In the genomic region with DNA sequence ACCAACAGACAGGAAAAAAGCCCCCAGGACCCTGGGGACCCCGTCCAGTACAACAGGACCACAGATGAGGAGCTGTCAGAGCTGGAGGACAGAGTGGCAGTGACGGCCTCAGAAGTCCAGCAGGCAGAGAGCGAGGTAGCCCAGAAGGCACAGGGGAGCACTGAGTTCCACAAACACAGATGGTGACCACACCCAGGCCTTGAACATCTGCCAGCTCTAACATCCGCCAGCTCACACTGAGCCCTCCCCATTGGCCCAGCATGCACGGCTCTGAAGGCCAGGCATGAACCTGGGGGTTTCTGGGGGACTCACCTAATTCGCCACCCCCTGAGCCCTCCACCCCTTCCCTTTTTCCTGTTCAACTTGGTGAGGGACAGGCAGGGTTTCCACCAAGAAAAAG, we compare ENCODE assay signal across 9 cellular contexts. TPM values are rescaled to one million over a fixed set of nuclear protein-coding genes. Genes with fewer than 3 reads are reported as not detected.
DNase-seq lines count a peak whose midpoint lies in the region; ATAC-seq and TF ChIP-seq lines count a peak whose summit lies in the region.
"Had no signal": no experiment of that assay in that cellular context is flagged by ENCODE, and none has a peak within 500 bp of the region (broad histone marks: within the 10 kb centered on the region; RNA-seq: fewer than 3 reads in every experiment).

No MANE protein-coding gene starts in this region.

- H3K9me3 Mint-ChIP-seq in activated CD8-positive, alpha-beta T cell treated with anti-CD3 and anti-CD28 coated beads, Interleukin-2, amount 10 ng/mL, durations not matched to agents 7 days and 5 days (ENCODE audit: insufficient read depth): no peaks in the 10 kb centered on the region

- DNase-seq in H4 (ENCODE audit: low spot score) (peak; percentile 48), NCI-H748 treated with DMSO at 0.1 percent for 48 hours (lab: John Stamatoyannopoulos, UW) (peak; percentile 61), fibroblast of mammary gland (ENCODE audit: low read depth) (peak; percentile 81), spleen (peak; percentile 80), activated T-cell treated with anti-CD3 and anti-CD28 coated beads for 4 hours (no peak), cerebellum (ENCODE audit: low spot score) (no peak)
- no peak for DNase-seq in activated CD8-positive, alpha-beta T cell treated with anti-CD3 and anti-CD28 coated beads, Interleukin-2, amount 10 ng/mL, durations not matched to agents 7 days and 5 days
- DNase-seq: T-helper 17 cell had no signal

- no peaks in the 10 kb centered on the region for H3K36me3 ChIP-seq in spleen

- no peak overlapping the region for H3K4me3 Mint-ChIP-seq in activated CD8-positive, alpha-beta T cell treated with anti-CD3 and anti-CD28 coated beads, Interleukin-2, amount 10 ng/mL, durations not matched to agents 7 days and 5 days
- H3K4me3 Mint-ChIP-seq: T-helper 17 cell had no signal

- intact Hi-C loops in spleen (cut with DNase I; ENCODE audit: low total_unique reads): no loop called here

- H3K27ac Mint-ChIP-seq in activated CD8-positive, alpha-beta T cell treated with anti-CD3 and anti-CD28 coated beads, Interleukin-2, amount 10 ng/mL, durations not matched to agents 7 days and 5 days: no peak overlapping the region
- H3K27ac Mint-ChIP-seq: T-helper 17 cell had no signal

- H3K9me3 ChIP-seq in spleen: no peaks in the 10 kb centered on the region

- no peak for ATAC-seq in HG03196 (IDR thresholded peaks at IDR 0.05; ENCODE audit: unreplicated experiment)
- ATAC-seq in activated CD8-positive, alpha-beta T cell treated with anti-CD3 and anti-CD28 coated beads, Interleukin-2, amount 10 ng/mL, durations not matched to agents 7 days and 5 days: no peak
- ATAC-seq: T-helper 17 cell had no signal

- TF ChIP-seq POLR2A in spleen (IDR thresholded peaks at IDR 0.05): no peak

- POLR2A ChIA-PET in activated CD8-positive, alpha-beta T cell treated with anti-CD3 and anti-CD28 coated beads, Interleukin-2, amount 10 ng/mL, durations not matched to agents 7 days and 5 days (lab: Charles Lee): interaction anchor here (0.5 kb wide), 1 partner anchor 417 kb away, joined by 3 read pairs; no protein-coding TSS in a partner anchor

- peaks cover 0 to 36% (median 0%) of the 10 kb centered on the region in 7 donors for H3K27me3 ChIP-seq in spleen (replicated peaks in 1 of 7)

- no peaks in the 10 kb centered on the region for H3K4me1 Mint-ChIP-seq in activated CD8-positive, alpha-beta T cell treated with anti-CD3 and anti-CD28 coated beads, Interleukin-2, amount 10 ng/mL, durations not matched to agents 7 days and 5 days (ENCODE audit: low read depth)

- H3K4me1 ChIP-seq in spleen: peaks cover 0 to 16% (median 3%) of the 10 kb centered on the region in 6 donors

- no peak overlapping the region for H3K27ac ChIP-seq in spleen

- CTCF ChIA-PET in activated CD8-positive, alpha-beta T cell treated with anti-CD3 and anti-CD28 coated beads, Interleukin-2, amount 10 ng/mL, durations not matched to agents 7 days and 5 days (lab: Charles Lee): interaction anchor here (1.2 kb wide), 1 partner anchor 31 kb away, joined by 3 read pairs; no protein-coding TSS in a partner anchor

- H3K27me3 Mint-ChIP-seq in activated CD8-positive, alpha-beta T cell treated with anti-CD3 and anti-CD28 coated beads, Interleukin-2, amount 10 ng/mL, durations not matched to agents 7 days and 5 days (ENCODE audit: low read depth): no peaks in the 10 kb centered on the region

- H3K36me3 Mint-ChIP-seq in activated CD8-positive, alpha-beta T cell treated with anti-CD3 and anti-CD28 coated beads, Interleukin-2, amount 10 ng/mL, durations not matched to agents 7 days and 5 days (ENCODE audit: low read depth): no peaks in the 10 kb centered on the region

- no peak for TF ChIP-seq CTCF in fibroblast of mammary gland (conservative IDR thresholded peaks at IDR 0.05; ENCODE audit: control insufficient read depth, insufficient read depth, low read depth, low read length)
- no peak for TF ChIP-seq CTCF in spleen (IDR thresholded peaks at IDR 0.05 in 8 of 11, conservative IDR thresholded peaks at IDR 0.05 in 3 of 11)

- no peak overlapping the region for H3K4me3 ChIP-seq in fibroblast of mammary gland (ENCODE audit: control insufficient read depth, low read depth, low read length)
- H3K4me3 ChIP-seq in spleen: no peak overlapping the region

- 32 to 59% (median 48%) methylated on average over 6 of the region's 6 CpGs for WGBS in spleen, 5 donors

RNA-seq across cellular contexts. Expression of a gene that starts 25.6 kb away (rescaled TPM):
- not detected in 2 replicates for total RNA-seq in H4 (2014; rRNA removed; shearing (Covaris generic))
- total RNA-seq in spleen: not detected
- not detected for polyA plus RNA-seq in spleen
- not detected for total RNA-seq in cerebellum
- total RNA-seq in activated CD8-positive, alpha-beta T cell treated with anti-CD3 and anti-CD28 coated beads, Interleukin-2, amount 10 ng/mL, durations not matched to agents 7 days and 5 days: not detected
- total RNA-seq: T-helper 17 cell had no signal

RNA-seq across cellular contexts. Expression of a gene that starts 49.7 kb away (rescaled TPM):
- total RNA-seq in H4 (2014; rRNA removed; shearing (Covaris generic)): not detected in 2 replicates
- 1 to 10 TPM in 3 of 7 donors, under 1 TPM in 1, not detected in 3; 0.46 to 2.2 (median 1.3) TPM for total RNA-seq in spleen
- polyA plus RNA-seq in spleen: under 1 TPM; 0.24 to 0.67 (median 0.57) TPM
- 0.36 TPM for total RNA-seq in cerebellum
- under 1 TPM; 0.16 to 0.61 TPM for total RNA-seq in activated CD8-positive, alpha-beta T cell treated with anti-CD3 and anti-CD28 coated beads, Interleukin-2, amount 10 ng/mL, durations not matched to agents 7 days and 5 days
- total RNA-seq: T-helper 17 cell had no signal

RNA-seq across cellular contexts. Expression of a gene that starts 53.8 kb away (rescaled TPM):
- total RNA-seq in H4 (2014; rRNA removed; shearing (Covaris generic)): 7.7 and 9.9 TPM in 2 replicates
- total RNA-seq in spleen (1 to 10 TPM in 1 of 7 donors, under 1 TPM in 3, not detected in 3; 0.29 to 1.4 (median 0.52) TPM), cerebellum (1.2 TPM)
- polyA plus RNA-seq in spleen: 1 to 10 TPM in 1 of 3 donors, under 1 TPM in 2; 0.09 to 1.4 (median 0.26) TPM
- not detected for total RNA-seq in activated CD8-positive, alpha-beta T cell treated with anti-CD3 and anti-CD28 coated beads, Interleukin-2, amount 10 ng/mL, durations not matched to agents 7 days and 5 days
- total RNA-seq: T-helper 17 cell had no signal

Comparison
In these comparisons a context has a peak if more than half of its experiments do, and no peak if none do; other contexts are left out.
1. DNase-seq: peak in H4 (single experiment), NCI-H748 treated with DMSO at 0.1 percent for 48 hours (single experiment), fibroblast of mammary gland (single experiment) and spleen (single experiment); none in activated T-cell treated with anti-CD3 and anti-CD28 coated beads for 4 hours (single experiment), cerebellum (single experiment) and activated CD8-positive, alpha-beta T cell treated with anti-CD3 and anti-CD28 coated beads, Interleukin-2, amount 10 ng/mL, durations not matched to agents 7 days and 5 days (single experiment).